In the genomic region with DNA sequence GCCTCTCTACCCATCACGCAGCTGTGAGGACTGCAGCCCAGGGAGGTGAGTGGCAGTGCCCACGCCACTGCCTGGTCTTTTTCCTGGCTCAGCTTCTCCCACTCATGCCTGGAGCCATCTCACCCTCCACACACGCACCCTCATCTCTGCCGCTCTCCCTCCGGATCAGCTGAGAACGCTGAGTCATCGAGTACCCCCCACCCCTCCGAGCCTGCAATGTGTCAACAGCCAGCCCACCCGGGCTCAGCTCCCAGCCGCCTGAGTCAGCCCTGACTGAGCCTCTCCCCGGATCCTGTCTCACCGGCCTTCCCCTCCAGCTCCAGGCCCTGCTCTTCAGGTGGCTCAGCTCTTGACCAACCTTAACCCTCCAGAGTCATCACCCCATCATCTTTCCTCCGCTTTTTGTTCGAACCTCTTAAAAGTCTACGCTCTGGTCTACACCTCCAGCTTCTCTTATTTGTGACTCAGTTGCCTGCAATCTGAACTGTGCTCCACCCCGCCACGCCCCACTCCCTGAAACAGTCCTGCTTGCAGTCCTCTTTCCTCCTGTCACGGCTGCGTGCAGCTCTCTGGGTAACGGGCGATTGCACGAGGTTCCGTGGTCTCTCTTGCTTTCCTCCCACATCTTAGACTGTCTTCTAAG, we compare ENCODE assay signal across 1 cellular context.
A peak's percentile ranks its signal among the peaks of the same experiment; 100 is the strongest.
TF ChIP-seq lines count a peak whose summit lies in the region.

No MANE protein-coding gene starts in this region.

TF ChIP-seq in SK-N-SH, 30 proteins besides CTCF, POLR2A, EP300 and RAD21 (continued from another document):
- TF ChIP-seq, protein P1, sequence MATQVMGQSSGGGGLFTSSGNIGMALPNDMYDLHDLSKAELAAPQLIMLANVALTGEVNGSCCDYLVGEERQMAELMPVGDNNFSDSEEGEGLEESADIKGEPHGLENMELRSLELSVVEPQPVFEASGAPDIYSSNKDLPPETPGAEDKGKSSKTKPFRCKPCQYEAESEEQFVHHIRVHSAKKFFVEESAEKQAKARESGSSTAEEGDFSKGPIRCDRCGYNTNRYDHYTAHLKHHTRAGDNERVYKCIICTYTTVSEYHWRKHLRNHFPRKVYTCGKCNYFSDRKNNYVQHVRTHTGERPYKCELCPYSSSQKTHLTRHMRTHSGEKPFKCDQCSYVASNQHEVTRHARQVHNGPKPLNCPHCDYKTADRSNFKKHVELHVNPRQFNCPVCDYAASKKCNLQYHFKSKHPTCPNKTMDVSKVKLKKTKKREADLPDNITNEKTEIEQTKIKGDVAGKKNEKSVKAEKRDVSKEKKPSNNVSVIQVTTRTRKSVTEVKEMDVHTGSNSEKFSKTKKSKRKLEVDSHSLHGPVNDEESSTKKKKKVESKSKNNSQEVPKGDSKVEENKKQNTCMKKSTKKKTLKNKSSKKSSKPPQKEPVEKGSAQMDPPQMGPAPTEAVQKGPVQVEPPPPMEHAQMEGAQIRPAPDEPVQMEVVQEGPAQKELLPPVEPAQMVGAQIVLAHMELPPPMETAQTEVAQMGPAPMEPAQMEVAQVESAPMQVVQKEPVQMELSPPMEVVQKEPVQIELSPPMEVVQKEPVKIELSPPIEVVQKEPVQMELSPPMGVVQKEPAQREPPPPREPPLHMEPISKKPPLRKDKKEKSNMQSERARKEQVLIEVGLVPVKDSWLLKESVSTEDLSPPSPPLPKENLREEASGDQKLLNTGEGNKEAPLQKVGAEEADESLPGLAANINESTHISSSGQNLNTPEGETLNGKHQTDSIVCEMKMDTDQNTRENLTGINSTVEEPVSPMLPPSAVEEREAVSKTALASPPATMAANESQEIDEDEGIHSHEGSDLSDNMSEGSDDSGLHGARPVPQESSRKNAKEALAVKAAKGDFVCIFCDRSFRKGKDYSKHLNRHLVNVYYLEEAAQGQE (IDR thresholded peaks at IDR 0.05; ENCODE audit: low read depth, low read length): 0 out of 2 replicates have a peak, but pooled peaks have one; percentile 24
- TF ChIP-seq JUND (IDR thresholded peaks at IDR 0.05) (peak; percentile 99), RFX5 (IDR thresholded peaks at IDR 0.05; ENCODE audit: low read length) (no peak), RCOR1 (IDR thresholded peaks at IDR 0.05; ENCODE audit: low read length) (no peak), POLR2AphosphoS5 (IDR thresholded peaks at IDR 0.05; ENCODE audit: low read depth, low read length) (peak; percentile 74; the same call in 1 of the 2 replicates), NFIC (IDR thresholded peaks at IDR 0.05; ENCODE audit: borderline replicate concordance) (peak; percentile 90)
- TF ChIP-seq, protein P2, sequence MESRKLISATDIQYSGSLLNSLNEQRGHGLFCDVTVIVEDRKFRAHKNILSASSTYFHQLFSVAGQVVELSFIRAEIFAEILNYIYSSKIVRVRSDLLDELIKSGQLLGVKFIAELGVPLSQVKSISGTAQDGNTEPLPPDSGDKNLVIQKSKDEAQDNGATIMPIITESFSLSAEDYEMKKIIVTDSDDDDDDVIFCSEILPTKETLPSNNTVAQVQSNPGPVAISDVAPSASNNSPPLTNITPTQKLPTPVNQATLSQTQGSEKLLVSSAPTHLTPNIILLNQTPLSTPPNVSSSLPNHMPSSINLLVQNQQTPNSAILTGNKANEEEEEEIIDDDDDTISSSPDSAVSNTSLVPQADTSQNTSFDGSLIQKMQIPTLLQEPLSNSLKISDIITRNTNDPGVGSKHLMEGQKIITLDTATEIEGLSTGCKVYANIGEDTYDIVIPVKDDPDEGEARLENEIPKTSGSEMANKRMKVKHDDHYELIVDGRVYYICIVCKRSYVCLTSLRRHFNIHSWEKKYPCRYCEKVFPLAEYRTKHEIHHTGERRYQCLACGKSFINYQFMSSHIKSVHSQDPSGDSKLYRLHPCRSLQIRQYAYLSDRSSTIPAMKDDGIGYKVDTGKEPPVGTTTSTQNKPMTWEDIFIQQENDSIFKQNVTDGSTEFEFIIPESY (IDR thresholded peaks at IDR 0.05; ENCODE audit: borderline replicate concordance, low read depth): 0 out of 2 replicates have a peak, but pooled peaks have one; percentile 17
- TF ChIP-seq, protein P3, sequence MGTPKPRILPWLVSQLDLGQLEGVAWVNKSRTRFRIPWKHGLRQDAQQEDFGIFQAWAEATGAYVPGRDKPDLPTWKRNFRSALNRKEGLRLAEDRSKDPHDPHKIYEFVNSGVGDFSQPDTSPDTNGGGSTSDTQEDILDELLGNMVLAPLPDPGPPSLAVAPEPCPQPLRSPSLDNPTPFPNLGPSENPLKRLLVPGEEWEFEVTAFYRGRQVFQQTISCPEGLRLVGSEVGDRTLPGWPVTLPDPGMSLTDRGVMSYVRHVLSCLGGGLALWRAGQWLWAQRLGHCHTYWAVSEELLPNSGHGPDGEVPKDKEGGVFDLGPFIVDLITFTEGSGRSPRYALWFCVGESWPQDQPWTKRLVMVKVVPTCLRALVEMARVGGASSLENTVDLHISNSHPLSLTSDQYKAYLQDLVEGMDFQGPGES (IDR thresholded peaks at IDR 0.05; ENCODE audit: low read depth, low read length): no peak
